In the genomic region with DNA sequence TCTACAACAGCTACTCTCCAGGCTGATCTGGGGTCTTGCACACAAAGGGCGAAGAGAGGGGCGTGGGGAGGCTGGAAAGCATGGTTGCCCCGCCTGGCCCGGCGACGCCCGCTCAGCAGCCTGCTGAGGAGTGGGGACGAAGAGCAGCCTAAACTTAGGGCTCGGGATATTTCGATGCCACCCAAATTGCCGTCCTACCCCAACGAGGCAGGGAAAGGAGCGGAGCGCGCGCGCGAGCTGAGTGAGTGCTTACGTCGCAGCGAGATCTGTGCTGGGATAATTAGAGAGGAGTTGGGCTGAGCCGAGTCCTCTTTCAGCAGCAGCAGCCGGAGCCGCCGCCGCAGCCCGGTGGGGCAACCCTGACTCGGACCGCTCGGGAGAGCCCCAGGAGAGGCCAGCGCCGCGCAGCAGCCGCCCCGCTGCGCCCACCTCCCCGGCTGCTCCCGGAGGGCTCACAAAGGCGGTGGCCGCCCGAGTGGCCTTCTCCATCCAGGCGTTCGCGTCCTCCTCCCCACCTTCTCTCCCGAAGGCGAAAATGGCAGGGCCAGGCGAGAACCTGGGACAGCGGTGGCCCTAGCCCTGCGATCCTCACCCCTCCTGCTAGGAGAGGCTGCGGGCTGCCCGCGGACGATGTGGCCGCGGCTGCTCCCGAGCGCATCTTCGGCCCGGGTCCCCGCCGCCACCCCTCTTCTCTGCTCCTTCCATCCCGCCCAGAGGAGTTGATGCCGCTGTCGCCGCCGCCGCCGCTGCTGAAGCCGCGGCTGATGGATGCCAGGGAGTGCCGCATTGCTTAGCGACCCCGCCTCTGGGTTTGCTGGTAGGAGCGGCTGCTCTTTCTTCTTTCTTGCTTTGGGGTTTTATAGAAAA, we compare ENCODE assay signal across 9 cellular contexts. TPM values are rescaled to one million over a fixed set of nuclear protein-coding genes. Genes with fewer than 3 reads are reported as not detected.
DNase-seq lines count a peak whose midpoint lies in the region; ATAC-seq, FAIRE-seq and TF ChIP-seq lines count a peak whose summit lies in the region.
"Had no signal": no experiment of that assay in that cellular context is flagged by ENCODE, and none has a peak within 500 bp of the region (broad histone marks: within the 10 kb centered on the region; RNA-seq: fewer than 3 reads in every experiment).

A gene with protein sequence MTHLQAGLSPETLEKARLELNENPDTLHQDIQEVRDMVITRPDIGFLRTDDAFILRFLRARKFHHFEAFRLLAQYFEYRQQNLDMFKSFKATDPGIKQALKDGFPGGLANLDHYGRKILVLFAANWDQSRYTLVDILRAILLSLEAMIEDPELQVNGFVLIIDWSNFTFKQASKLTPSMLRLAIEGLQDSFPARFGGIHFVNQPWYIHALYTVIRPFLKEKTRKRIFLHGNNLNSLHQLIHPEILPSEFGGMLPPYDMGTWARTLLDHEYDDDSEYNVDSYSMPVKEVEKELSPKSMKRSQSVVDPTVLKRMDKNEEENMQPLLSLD (plus strand): TSS at position 306 of the 867 bp plus-strand sequence. CDS start 1,543 bp downstream, outside the sequence.

- no peak for TF ChIP-seq EP300 in A549 (IDR thresholded peaks at IDR 0.05)

- no peak within 1 kb of the TSS for H3K4me3 Mint-ChIP-seq in activated T-helper 17 cell treated with anti-CD3 and anti-CD28 coated beads, Interleukin-2, amount 50 U/mL, for 72 hours
- H3K4me3 Mint-ChIP-seq: natural killer cell treated with Interleukin-12 subunit alpha and Interleukin-12 subunit beta and Interleukin-15 and Interleukin-18, amount 100 ng/mL, for 72 hours had no signal

- no peaks in the 10 kb centered on the region for H3K4me1 Mint-ChIP-seq in activated T-helper 17 cell treated with anti-CD3 and anti-CD28 coated beads, Interleukin-2, amount 50 U/mL, for 72 hours

- H3K4me3 ChIP-seq in A549: peak within 1 kb of the TSS; percentile 42
- H3K4me3 ChIP-seq in mesodermal cell (ENCODE audit: extremely low read depth, insufficient read depth, low read length, poor library complexity, severe bottlenecking): peak within 1 kb of the TSS; percentile 39

- H3K27ac ChIP-seq in A549 (no peak within 1 kb of the TSS), mesodermal cell (ENCODE audit: low read depth, low read length, severe bottlenecking) (no peak within 1 kb of the TSS)

- H3K9me3 Mint-ChIP-seq in activated T-helper 17 cell treated with anti-CD3 and anti-CD28 coated beads, Interleukin-2, amount 50 U/mL, for 72 hours: no peaks in the 10 kb centered on the region
- H3K9me3 Mint-ChIP-seq: natural killer cell treated with Interleukin-12 subunit alpha and Interleukin-12 subunit beta and Interleukin-15 and Interleukin-18, amount 100 ng/mL, for 72 hours had no signal

- no peak for TF ChIP-seq RAD21 in A549 (conservative IDR thresholded peaks at IDR 0.05 in 1 of 2, IDR thresholded peaks at IDR 0.05 in 1 of 2)

- peak within 1 kb of the TSS; percentile 85 for H3K4me2 ChIP-seq in A549

- no peak for FAIRE-seq in A549 (lab: Jason Lieb, UNC)

- CTCF ChIA-PET in A549 (lab: Yijun Ruan, JAX): no interaction called here

- no peaks in the 10 kb centered on the region for H3K36me3 Mint-ChIP-seq in activated T-helper 17 cell treated with anti-CD3 and anti-CD28 coated beads, Interleukin-2, amount 50 U/mL, for 72 hours (ENCODE audit: low read depth)

- DNase-seq in A549 (ENCODE audit: low read depth in 1 of 2, low spot score in 1 of 2) (peak; percentile 3 to 6), NCI-H146 treated with DMSO at 0.1 percent for 48 hours (lab: John Stamatoyannopoulos, UW; ENCODE audit: unreplicated experiment) (peak; percentile 96), cerebellar cortex (ENCODE audit: low spot score) (peak; percentile 84), inferior parietal cortex (ENCODE audit: extremely low spot score) (no peak), NCI-H187 treated with DMSO at 0.1 percent for 48 hours (lab: John Stamatoyannopoulos, UW) (no peak), COLO829 (ENCODE audit: low spot score) (no peak)

- H3K36me3 ChIP-seq in mesodermal cell (ENCODE audit: control insufficient read depth, insufficient read depth, low read length): no peaks in the 10 kb centered on the region

- H3K4me1 ChIP-seq in A549 (no peaks in the 10 kb centered on the region), mesodermal cell (ENCODE audit: control insufficient read depth, insufficient read depth, low read length, poor library complexity, severe bottlenecking) (no peaks in the 10 kb centered on the region)

- H3K9me3 ChIP-seq in A549 (no peaks in the 10 kb centered on the region), mesodermal cell (ENCODE audit: control insufficient read depth, low read length) (no peaks in the 10 kb centered on the region)

- WGBS in A549 (ENCODE audit: missing lambda C conversion rate): 9% methylated on average over 21 of the region's 74 CpGs
- 0% methylated on average over 38 to 51 of the region's 74 CpGs for WGBS in mesodermal cell (ENCODE audit: insufficient coverage in 2 of 2), 2 experiments

- ATAC-seq in A549: peak; percentile 83 to 90
- no peak for ATAC-seq in activated T-helper 17 cell treated with anti-CD3 and anti-CD28 coated beads, Interleukin-2, amount 50 U/mL, for 72 hours (replicated peaks)

- TF ChIP-seq CTCF in A549 (IDR thresholded peaks at IDR 0.05): no peak

- H3K27ac Mint-ChIP-seq in activated T-helper 17 cell treated with anti-CD3 and anti-CD28 coated beads, Interleukin-2, amount 50 U/mL, for 72 hours: no peak within 1 kb of the TSS
- H3K27ac Mint-ChIP-seq: natural killer cell treated with Interleukin-12 subunit alpha and Interleukin-12 subunit beta and Interleukin-15 and Interleukin-18, amount 100 ng/mL, for 72 hours had no signal

- POLR2A ChIA-PET in A549 (lab: Yijun Ruan, JAX): no interaction called here

- H3K27me3 Mint-ChIP-seq in activated T-helper 17 cell treated with anti-CD3 and anti-CD28 coated beads, Interleukin-2, amount 50 U/mL, for 72 hours: peaks cover 33% of the 10 kb centered on the region

- no peak for TF ChIP-seq POLR2A in A549 (IDR thresholded peaks at IDR 0.05; ENCODE audit: low read length)

TF ChIP-seq in A549, 52 proteins besides CTCF, POLR2A, EP300 and RAD21:
- TF ChIP-seq, protein P1, sequence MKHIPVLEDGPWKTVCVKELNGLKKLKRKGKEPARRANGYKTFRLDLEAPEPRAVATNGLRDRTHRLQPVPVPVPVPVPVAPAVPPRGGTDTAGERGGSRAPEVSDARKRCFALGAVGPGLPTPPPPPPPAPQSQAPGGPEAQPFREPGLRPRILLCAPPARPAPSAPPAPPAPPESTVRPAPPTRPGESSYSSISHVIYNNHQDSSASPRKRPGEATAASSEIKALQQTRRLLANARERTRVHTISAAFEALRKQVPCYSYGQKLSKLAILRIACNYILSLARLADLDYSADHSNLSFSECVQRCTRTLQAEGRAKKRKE (CRISPR knock-in tag; IDR thresholded peaks at IDR 0.05; ENCODE audit: low read depth): no peak
- TF ChIP-seq CEBPB (IDR thresholded peaks at IDR 0.05) (no peak), RNF2 (IDR thresholded peaks at IDR 0.05; ENCODE audit: borderline replicate concordance, low read depth) (no peak), ZFP36 (IDR thresholded peaks at IDR 0.05; ENCODE audit: borderline replicate concordance, partially characterized antibody) (no peak), TP53 (CRISPR knock-in tag; IDR thresholded peaks at IDR 0.05) (no peak), NPAS2 (CRISPR knock-in tag; IDR thresholded peaks at IDR 0.05; ENCODE audit: borderline replicate concordance) (no peak), JUNB (IDR thresholded peaks at IDR 0.05) (no peak), RARB (CRISPR knock-in tag; IDR thresholded peaks at IDR 0.05) (no peak), HOXA7 (CRISPR knock-in tag; IDR thresholded peaks at IDR 0.05) (no peak)

RNA-seq across cellular contexts. Expression of the gene that starts here (rescaled TPM):
- 0.01 and 0.04 TPM in 2 replicates for polyA plus RNA-seq in A549 (2011; rRNA removed)
- polyA plus RNA-seq in A549 (2012; cell fraction: cytosol; rRNA removed): under 0.01 TPM in 1 of 2 replicates, not detected in the other
- not detected in 2 replicates for polyA plus RNA-seq in A549 (2012; cell fraction: nucleus; rRNA removed)
- polyA plus RNA-seq in A549 (2017; fragmentation: RNase III; extraction: RNeasy Plus Mini Kit Qiagen cat#74134 plus additional on column Dnase treatment): 0.01 to 0.04 TPM in 2 of 3 replicates, not detected in the other
- 0.17 and 0.29 TPM in 2 replicates for polyA minus RNA-seq in A549 (2011; rRNA and poly(A)+ RNA removed)
- 0.33 TPM for polyA plus RNA-seq in mesodermal cell (2013, experiment 1 of 2)
- polyA plus RNA-seq in mesodermal cell (2013, experiment 2 of 2): 0.30 TPM
- not detected for total RNA-seq in activated T-helper 17 cell treated with anti-CD3 and anti-CD28 coated beads, Interleukin-2, amount 50 U/mL, for 72 hours
- total RNA-seq: natural killer cell treated with Interleukin-12 subunit alpha and Interleukin-12 subunit beta and Interleukin-15 and Interleukin-18, amount 100 ng/mL, for 72 hours had no signal

Comparison
In these comparisons a context has a peak if more than half of its experiments do, and no peak if none do; other contexts are left out.
1. Peak in DNase-seq, ATAC-seq, H3K4me3 ChIP-seq and H3K4me2 ChIP-seq in A549; RNA of the gene not detected or under 1 TPM.
2. DNase-seq: peak in NCI-H146 treated with DMSO at 0.1 percent for 48 hours (single experiment) and cerebellar cortex (single experiment); none in inferior parietal cortex (single experiment), NCI-H187 treated with DMSO at 0.1 percent for 48 hours (single experiment) and COLO829 (single experiment).